In genomic region chr19:33064778-33065550, GRCh38 we compare ENCODE assay signal across 1 cellular context.
TF ChIP-seq lines count a peak whose summit lies in the region.

Gene RHPN2, minus strand, starts transcription at chr19:33064888. Its CDS starts 36 bp downstream, at chr19:33064852.

TF ChIP-seq in WTC11, 78 proteins besides CTCF, POLR2A, EP300 and RAD21 (continued from another document):
- TF ChIP-seq E2F4 (CRISPR knock-in tag; IDR thresholded peaks at IDR 0.05; ENCODE audit: borderline replicate concordance, low read depth) (no peak), ATF6 (CRISPR knock-in tag; IDR thresholded peaks at IDR 0.05) (no peak), ZNF423 (CRISPR knock-in tag; IDR thresholded peaks at IDR 0.05) (peak; percentile 85), SP1 (CRISPR knock-in tag; conservative IDR thresholded peaks at IDR 0.05) (peak; percentile 77; the same call in 1 of the 2 replicates)
TF ChIP-seq in WTC11: peak in this region for 9.
